Comparison of ENCODE assay signal across 8 cellular contexts in the genomic region with DNA sequence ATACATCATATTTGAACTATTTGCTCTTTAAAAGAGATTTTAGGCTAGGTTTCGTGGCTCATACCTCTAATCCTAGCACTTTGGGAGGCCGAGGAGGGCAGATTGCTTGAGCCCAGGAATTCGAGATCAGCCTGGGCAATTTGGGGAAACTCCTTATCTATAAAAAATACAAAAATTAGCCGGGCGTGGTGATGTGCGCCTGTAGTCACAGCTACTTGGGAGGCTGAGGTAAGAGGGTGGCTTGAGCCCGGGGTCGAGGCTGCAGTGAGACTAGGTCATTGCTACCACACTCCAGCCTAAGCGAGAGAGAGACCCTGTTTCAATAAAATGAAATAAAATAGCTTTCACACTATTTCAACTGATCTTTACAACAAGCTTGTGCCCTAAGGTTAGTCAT. TPM values are rescaled to one million over a fixed set of nuclear protein-coding genes. Genes with fewer than 3 reads are reported as not detected.
DNase-seq lines count a peak whose midpoint lies in the region; ATAC-seq and TF ChIP-seq lines count a peak whose summit lies in the region.

No MANE protein-coding gene starts in this region.

- H3K4me1 Mint-ChIP-seq in central memory CD8-positive, alpha-beta T cell: peaks cover 32% of the 10 kb centered on the region
- H3K4me1 Mint-ChIP-seq in naive B cell: peaks cover 35 to 52% (median 37%) of the 10 kb centered on the region in 3 donors

- H3K4me2 ChIP-seq in KMS-11: peak overlapping the region; percentile 72; the same call in 1 of the 2 replicates

- H3K27me3 ChIP-seq in KMS-11 (ENCODE audit: insufficient read depth, low read depth): no peaks in the 10 kb centered on the region

- H3K27ac Mint-ChIP-seq in central memory CD8-positive, alpha-beta T cell (ENCODE audit: low read depth): peak overlapping the region; percentile 96
- peak overlapping the region; percentile 92 to 97 (median 96) for H3K27ac Mint-ChIP-seq in naive B cell

- H3K4me3 ChIP-seq in AG04449 (ENCODE audit: low read depth, low read length) (peak overlapping the region; percentile 89), KMS-11 (IDR thresholded peaks at IDR 0.05; ENCODE audit: insufficient read depth, low read depth, low read length) (no peak overlapping the region)

- peaks cover 38% of the 10 kb centered on the region for H3K79me2 ChIP-seq in KMS-11 (ENCODE audit: insufficient read depth, low read depth)

- POLR2A ChIA-PET in AG04449 (lab: Yijun Ruan, JAX): no interaction called here

- no peaks in the 10 kb centered on the region for H3K27me3 Mint-ChIP-seq in central memory CD8-positive, alpha-beta T cell
- no peaks in the 10 kb centered on the region for H3K27me3 Mint-ChIP-seq in naive B cell

- peak overlapping the region; percentile 93 for H3K4me3 Mint-ChIP-seq in central memory CD8-positive, alpha-beta T cell
- peak overlapping the region; percentile 88 to 100 (median 98) for H3K4me3 Mint-ChIP-seq in naive B cell

- intact Hi-C loops in posterior vena cava (cut with DNase I): no loop called here

- no peaks in the 10 kb centered on the region for H4K20me1 ChIP-seq in KMS-11 (ENCODE audit: insufficient read depth)

- no peak for TF ChIP-seq CTCF in AG04449 (IDR thresholded peaks at IDR 0.05; ENCODE audit: insufficient read depth, low read length, missing control alignments)
- no peak for TF ChIP-seq CTCF in KMS-11 (conservative IDR thresholded peaks at IDR 0.05; ENCODE audit: low read depth, low read length)

- peak overlapping the region; percentile 64; the same call in 1 of the 2 replicates for H3K9ac ChIP-seq in KMS-11

- ATAC-seq in central memory CD8-positive, alpha-beta T cell (replicated peaks; ENCODE audit: extremely low read depth, poor library complexity, severe bottlenecking): no peak
- no peak for ATAC-seq in naive B cell (ENCODE audit: low read depth in 2 of 2)
- no peak for ATAC-seq in activated CD4-positive, CD25-positive, alpha-beta regulatory T cell treated with anti-CD3 and anti-CD28 coated beads, Interleukin-2, amount 50 U/mL, for 24 hours
- ATAC-seq in HG02970 (IDR thresholded peaks at IDR 0.05; ENCODE audit: low FRiP score, unreplicated experiment): no peak

- peaks cover 15% of the 10 kb centered on the region for H3K36me3 Mint-ChIP-seq in central memory CD8-positive, alpha-beta T cell (ENCODE audit: insufficient read depth)
- peaks cover 0 to under 1% of the 10 kb centered on the region in 2 donors for H3K36me3 Mint-ChIP-seq in naive B cell

- CTCF ChIA-PET in AG04449 (lab: Yijun Ruan, JAX): interaction anchor here (0.8 kb wide), 1 partner anchor 9 kb away, joined by 3 read pairs; no protein-coding TSS in a partner anchor

- no peak for DNase-seq in AG04449 (ENCODE audit: low read depth, low spot score)
- no peak for DNase-seq in central memory CD8-positive, alpha-beta T cell (ENCODE audit: low spot score in 2 of 2)
- no peak for DNase-seq in naive B cell
- DNase-seq in posterior vena cava (ENCODE audit: low spot score): no peak
- no peak for DNase-seq in NCI-H526 (lab: John Stamatoyannopoulos, UW)

- no peaks in the 10 kb centered on the region for H3K36me3 ChIP-seq in KMS-11 (ENCODE audit: insufficient read depth)

- peaks cover 32% of the 10 kb centered on the region for H3K4me1 ChIP-seq in KMS-11 (ENCODE audit: low read depth, poor library complexity, severe bottlenecking)

- peak overlapping the region; percentile 61; the same call in 1 of the 2 replicates for H3K27ac ChIP-seq in KMS-11

- H2AFZ ChIP-seq in KMS-11 (ENCODE audit: low read depth): peak overlapping the region; percentile 78

- H3K9me3 Mint-ChIP-seq in central memory CD8-positive, alpha-beta T cell: no peaks in the 10 kb centered on the region
- no peaks in the 10 kb centered on the region for H3K9me3 Mint-ChIP-seq in naive B cell

RNA-seq across cellular contexts. Expression of gene MRPL22, which starts 0.5 kb away (rescaled TPM):
- 100 to 1,000 TPM in 2 of 6 donors, 10 to 100 TPM in 4; 77.2 to 107 (median 86.9) TPM for polyA plus RNA-seq in naive B cell (ENCODE audit: low read depth in 6 of 6)
- total RNA-seq in posterior vena cava: 10 to 100 TPM; 40.1 to 40.9 TPM

RNA-seq across cellular contexts. Expression of gene GEMIN5, which starts 2.4 kb away (rescaled TPM):
- polyA plus RNA-seq in naive B cell (ENCODE audit: low read depth in 6 of 6): 10 to 100 TPM in 4 of 6 donors, 1 to 10 TPM in 2; 3.5 to 16.3 (median 10.7) TPM
- total RNA-seq in posterior vena cava: 10 to 100 TPM; 13.4 to 14.2 TPM
